In genomic region chr2:208686665-208687064, GRCh38 we compare ENCODE assay signal across 18 cellular contexts.
"Had no signal": no experiment of that assay in that cellular context is flagged by ENCODE, and none has a peak within 500 bp of the region (broad histone marks: within the 10 kb centered on the region; RNA-seq: fewer than 3 reads in every experiment).

No MANE protein-coding gene starts in this region.

- H3K9me3 ChIP-seq: esophagus squamous epithelium, neutrophil had no signal

- FAIRE-seq: colon had no signal

- H3K36me3 ChIP-seq: esophagus squamous epithelium, neutrophil, thoracic aorta had no signal

- H3K9ac ChIP-seq: parathyroid adenoma had no signal

- ATAC-seq: activated T-cell treated with anti-CD3 and anti-CD28 coated beads, Interleukin-2, amount 50 U/mL, for 72 hours; natural killer cell; stimulated activated effector memory CD8-positive, alpha-beta T cell treated with anti-CD3 and anti-CD28 coated beads, Interleukin-12 subunit alpha, Interleukin-12 subunit beta, amount 100 ng/mL, for 72 hours had no signal

- DNase-seq: activated CD4-positive, alpha-beta T cell treated with anti-CD3 and anti-CD28 coated beads, Interleukin-2, amount 10 ng/mL, durations not matched to agents 24 days and 14 days; activated CD4-positive, CD25-positive, alpha-beta regulatory T cell; activated CD8-positive, alpha-beta memory T cell treated with anti-CD3 and anti-CD28 coated beads, Interleukin-2, amount 50 U/mL, for 48 hours; activated gamma-delta T cell; activated T-cell treated with anti-CD3 and anti-CD28 coated beads, Interleukin-2, amount 50 U/mL, for 72 hours; amniotic stem cell; caudate nucleus; esophagus squamous epithelium; hypothalamus; mesendoderm; natural killer cell; stimulated activated CD4-positive, alpha-beta T cell treated with anti-CD3 and anti-CD28 coated beads, Interleukin-12 subunit alpha, Interleukin-12 subunit beta, amount 100 ng/mL, for 4 hours; stimulated activated CD4-positive, alpha-beta T cell treated with anti-CD3 and anti-CD28 coated beads, Interleukin-2, amount 100 ng/mL, for 24 hours had no signal

- H3K4me1 ChIP-seq: esophagus squamous epithelium, parathyroid adenoma had no signal

- H3K27ac ChIP-seq: esophagus squamous epithelium, neutrophil, parathyroid adenoma, thoracic aorta had no signal

- H3K4me3 ChIP-seq: esophagus squamous epithelium, thoracic aorta had no signal
